ENCODE assay signal across 19 cellular contexts in the genomic region with DNA sequence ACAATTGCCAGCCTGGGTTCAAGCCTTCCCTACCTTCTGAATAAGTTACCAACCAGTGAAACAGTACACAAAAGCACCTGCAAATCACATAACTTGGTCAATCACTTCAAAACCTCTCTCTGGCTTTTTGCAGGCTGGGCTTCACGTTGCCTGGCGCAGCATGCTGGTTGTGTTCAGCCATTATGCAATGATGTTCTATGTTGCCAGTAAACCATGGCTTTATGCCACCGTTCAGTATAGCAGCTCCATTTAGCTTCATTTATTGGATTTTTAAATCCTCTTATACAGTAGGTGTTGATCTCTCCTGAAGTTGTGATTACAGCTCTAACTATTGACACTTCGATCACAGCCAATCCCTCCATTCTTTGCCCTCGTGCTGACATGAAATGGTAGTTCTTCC.
DNase-seq lines count a peak whose midpoint lies in the region; FAIRE-seq and TF ChIP-seq lines count a peak whose summit lies in the region.
"Had no signal": no experiment of that assay in that cellular context is flagged by ENCODE, and none has a peak within 500 bp of the region (broad histone marks: within the 10 kb centered on the region; RNA-seq: fewer than 3 reads in every experiment).

No MANE protein-coding gene starts in this region.

- H2BK5ac ChIP-seq in neuronal stem cell (ENCODE audit: low read length): no peak overlapping the region

- no peak overlapping the region for H3K27ac Mint-ChIP-seq in astrocyte (ENCODE audit: unreplicated experiment)
- H3K27ac Mint-ChIP-seq: T-helper 2 cell treated with Interferon-gamma antibody and Interleukin-4, amounts not matched to agents 5 μg/mL and 100 μg/mL, for 36 hours had no signal

- intact Hi-C loops in adrenal gland (cut with DNase I): no loop called here

- H3K4me1 Mint-ChIP-seq in astrocyte (ENCODE audit: low read depth, unreplicated experiment): peaks cover 19% of the 10 kb centered on the region

- H3K9me3 ChIP-seq in astrocyte (ENCODE audit: insufficient read depth, low read depth, low read length) (no peaks in the 10 kb centered on the region), neuronal stem cell (replicated peaks in 1 of 2; ENCODE audit: control insufficient read depth in 2 of 2, insufficient read depth in 1 of 2, low read depth in 1 of 2, low read length in 2 of 2) (peaks cover 0 to 4% of the 10 kb centered on the region in 2 donors), adrenal gland (replicated peaks in 1 of 3) (no peaks in the 10 kb centered on the region)
- H3K9me3 ChIP-seq: BLaER1, esophagus squamous epithelium, left ventricle myocardium inferior, SJCRH30 had no signal

- H3K4me1 ChIP-seq in astrocyte (ENCODE audit: insufficient read depth, low read length): peaks cover 20% of the 10 kb centered on the region
- H3K4me1 ChIP-seq in neuronal stem cell (ENCODE audit: control insufficient read depth in 2 of 2, insufficient read depth in 1 of 2, low read depth in 1 of 2, low read length in 2 of 2): peaks cover 11 to 14% of the 10 kb centered on the region in 2 donors
- H3K4me1 ChIP-seq in adrenal gland (replicated peaks in 1 of 2): no peaks in the 10 kb centered on the region
- H3K4me1 ChIP-seq: BLaER1, left ventricle myocardium inferior, parathyroid adenoma, SJCRH30 had no signal

- TF ChIP-seq CTCF in astrocyte (IDR thresholded peaks at IDR 0.05; ENCODE audit: insufficient read depth, low read depth, low read length) (no peak), adrenal gland (IDR thresholded peaks at IDR 0.05) (no peak)

- H3K14ac ChIP-seq in neuronal stem cell (ENCODE audit: low read length): no peak overlapping the region

- no peak overlapping the region for H3K4ac ChIP-seq in neuronal stem cell (ENCODE audit: low read length)

- no peaks in the 10 kb centered on the region for H3K79me1 ChIP-seq in neuronal stem cell (ENCODE audit: low read depth, low read length)

- H2BK12ac ChIP-seq in neuronal stem cell (ENCODE audit: low read length): no peak overlapping the region

- no peak overlapping the region for H3K18ac ChIP-seq in neuronal stem cell (ENCODE audit: low read length)

- no peak overlapping the region for H2AK5ac ChIP-seq in neuronal stem cell (ENCODE audit: low read depth, low read length)

- H3K9ac ChIP-seq in astrocyte (ENCODE audit: low read length) (no peak overlapping the region), neuronal stem cell (ENCODE audit: low read depth, low read length, poor library complexity) (no peak overlapping the region)
- H3K9ac ChIP-seq: BLaER1, parathyroid adenoma had no signal

- no peak overlapping the region for H3K4me3 Mint-ChIP-seq in astrocyte (ENCODE audit: unreplicated experiment)
- H3K4me3 Mint-ChIP-seq: T-helper 2 cell treated with Interferon-gamma antibody and Interleukin-4, amounts not matched to agents 5 μg/mL and 100 μg/mL, for 36 hours had no signal

- H3K36me3 Mint-ChIP-seq in astrocyte (ENCODE audit: low read depth, unreplicated experiment): no peaks in the 10 kb centered on the region

- no peak overlapping the region for H3K27ac ChIP-seq in astrocyte (ENCODE audit: low read depth, low read length)
- peak overlapping the region; percentile 38 for H3K27ac ChIP-seq in epithelial cell of prostate
- no peak overlapping the region for H3K27ac ChIP-seq in neuronal stem cell (replicated peaks; ENCODE audit: low read length)
- H3K27ac ChIP-seq in temporal lobe (ENCODE audit: low read depth, low read length): peak overlapping the region; percentile 52
- H3K27ac ChIP-seq in adrenal gland: no peak overlapping the region
- H3K27ac ChIP-seq: BLaER1, esophagus squamous epithelium, left ventricle myocardium inferior, parathyroid adenoma, SJCRH30 had no signal

- peak overlapping the region; percentile 20 for H2AFZ ChIP-seq in astrocyte (ENCODE audit: low read depth, low read length)
- H2AFZ ChIP-seq in neuronal stem cell (ENCODE audit: low read length): peak overlapping the region; percentile 38
- H2AFZ ChIP-seq: parathyroid adenoma had no signal

- no peak for TF ChIP-seq POLR2A in adrenal gland (IDR thresholded peaks at IDR 0.05)

- no peaks in the 10 kb centered on the region for H4K20me1 ChIP-seq in astrocyte (ENCODE audit: insufficient read depth, low read length)
- H4K20me1 ChIP-seq: BLaER1 had no signal

- no peak for FAIRE-seq in astrocyte (lab: Jason Lieb, UNC)

- H3K9me3 Mint-ChIP-seq in astrocyte (ENCODE audit: unreplicated experiment): no peaks in the 10 kb centered on the region
- H3K9me3 Mint-ChIP-seq: T-helper 2 cell treated with Interferon-gamma antibody and Interleukin-4, amounts not matched to agents 5 μg/mL and 100 μg/mL, for 36 hours had no signal

- no peak overlapping the region for H2BK15ac ChIP-seq in neuronal stem cell (ENCODE audit: low read length)

- H3K27me3 ChIP-seq in astrocyte (ENCODE audit: insufficient read depth, low read length) (no peaks in the 10 kb centered on the region), neuronal stem cell (ENCODE audit: control insufficient read depth in 3 of 3, insufficient read depth in 3 of 3, low read depth in 1 of 3, low read length in 3 of 3) (no peaks in the 10 kb centered on the region), adrenal gland (no peaks in the 10 kb centered on the region)
- H3K27me3 ChIP-seq: BLaER1, esophagus squamous epithelium, SJCRH30 had no signal

- no CpG with 5 or more reads among the region's 5 CpGs for WGBS in neuronal stem cell (ENCODE audit: extremely low coverage in 2 of 2, insufficient read length in 2 of 2, insufficient replicate concordance in 1 of 2), 2 donors
- WGBS in adrenal gland, 4 donors: 83 to 89% (median 86%) methylated on average over 5 of the region's 5 CpGs

- no peak overlapping the region for H3K23ac ChIP-seq in neuronal stem cell (ENCODE audit: low read depth, low read length, poor library complexity)

- H3K4me2 ChIP-seq in astrocyte (ENCODE audit: low read length): peak overlapping the region; percentile 37
- H3K4me2 ChIP-seq in neuronal stem cell (ENCODE audit: insufficient read depth, low read length, poor library complexity, severe bottlenecking): no peak overlapping the region
- H3K4me2 ChIP-seq: BLaER1 had no signal

- no peaks in the 10 kb centered on the region for H3K79me2 ChIP-seq in astrocyte (ENCODE audit: insufficient read depth, low read length)
- H3K79me2 ChIP-seq: parathyroid adenoma had no signal

- DNase-seq in astrocyte (ENCODE audit: low read depth) (no peak), epithelial cell of prostate (ENCODE audit: low read depth, low spot score) (no peak), neuronal stem cell (ENCODE audit: low spot score) (no peak), ecto neural progenitor cell (ENCODE audit: low spot score) (no peak), adrenal gland (no peak), iPS-NIHi7 (ENCODE audit: extremely low spot score) (no peak)
- DNase-seq: activated CD4-positive, CD25-positive, alpha-beta regulatory T cell treated with anti-CD3 and anti-CD28 coated beads, Interleukin-2, amount 50 U/mL, for 72 hours; activated gamma-delta T cell; DND-41; esophagus squamous epithelium; left ventricle myocardium inferior; NCI-H1930; NCI-H510A; SJCRH30; stimulated activated CD4-positive, alpha-beta T cell treated with anti-CD3 and anti-CD28 coated beads, Interleukin-15, amount 100 ng/mL, for 24 hours had no signal

- H3K4me3 ChIP-seq in astrocyte (ENCODE audit: insufficient read depth, low read depth, low read length) (no peak overlapping the region), neuronal stem cell (ENCODE audit: low read length in 2 of 2) (no peak overlapping the region), adrenal gland (no peak overlapping the region)
- H3K4me3 ChIP-seq: BLaER1, esophagus squamous epithelium, left ventricle myocardium inferior, SJCRH30 had no signal

- H4K91ac ChIP-seq in neuronal stem cell (ENCODE audit: low read depth, low read length, poor library complexity): no peak overlapping the region

- no peaks in the 10 kb centered on the region for H3K27me3 Mint-ChIP-seq in astrocyte (ENCODE audit: low read depth, unreplicated experiment)

- no peak overlapping the region for H2BK120ac ChIP-seq in neuronal stem cell (ENCODE audit: low read depth, low read length)

- H3K36me3 ChIP-seq in astrocyte (ENCODE audit: insufficient read depth, low read length): no peaks in the 10 kb centered on the region
- no peaks in the 10 kb centered on the region for H3K36me3 ChIP-seq in neuronal stem cell (replicated peaks in 1 of 2; ENCODE audit: control insufficient read depth in 2 of 2, insufficient read depth in 2 of 2, low read length in 2 of 2)
- no peaks in the 10 kb centered on the region for H3K36me3 ChIP-seq in adrenal gland (replicated peaks in 1 of 2)
- H3K36me3 ChIP-seq: BLaER1, esophagus squamous epithelium, left ventricle myocardium inferior, SJCRH30 had no signal

- H4K8ac ChIP-seq in neuronal stem cell (ENCODE audit: low read depth, low read length): no peak overlapping the region

Comparison
In these comparisons a context has a peak if more than half of its experiments do, and no peak if none do; other contexts are left out.
1. H3K27ac ChIP-seq: peak in epithelial cell of prostate (single experiment) and temporal lobe (single experiment); none in astrocyte (single experiment), neuronal stem cell (single experiment) and adrenal gland (0 of 5).